Comparison of ENCODE assay signal across 1 cellular context in genomic region chr10:133226251-133226808, GRCh38.
TF ChIP-seq lines count a peak whose summit lies in the region.

No MANE protein-coding gene starts in this region.

TF ChIP-seq in HepG2, 621 proteins besides CTCF, POLR2A, EP300 and RAD21:
- TF ChIP-seq MTF2 (CRISPR knock-in tag; IDR thresholded peaks at IDR 0.05; ENCODE audit: borderline replicate concordance) (peak; percentile 60; the same call in 1 of the 2 replicates), STAG1 (CRISPR knock-in tag; IDR thresholded peaks at IDR 0.05) (peak; percentile 74), ZNF333 (CRISPR knock-in tag; IDR thresholded peaks at IDR 0.05; ENCODE audit: borderline replicate concordance) (no peak), KLF13 (CRISPR knock-in tag; IDR thresholded peaks at IDR 0.05) (no peak), ZBTB26 (CRISPR knock-in tag; IDR thresholded peaks at IDR 0.05; ENCODE audit: borderline replicate concordance) (no peak), ZFY (CRISPR knock-in tag; IDR thresholded peaks at IDR 0.05) (0 out of 2 replicates have a peak, but pooled peaks have one; percentile 15)
TF ChIP-seq in HepG2: peak in this region for 3.
